Comparison of ENCODE assay signal across 11 cellular contexts in the genomic region with DNA sequence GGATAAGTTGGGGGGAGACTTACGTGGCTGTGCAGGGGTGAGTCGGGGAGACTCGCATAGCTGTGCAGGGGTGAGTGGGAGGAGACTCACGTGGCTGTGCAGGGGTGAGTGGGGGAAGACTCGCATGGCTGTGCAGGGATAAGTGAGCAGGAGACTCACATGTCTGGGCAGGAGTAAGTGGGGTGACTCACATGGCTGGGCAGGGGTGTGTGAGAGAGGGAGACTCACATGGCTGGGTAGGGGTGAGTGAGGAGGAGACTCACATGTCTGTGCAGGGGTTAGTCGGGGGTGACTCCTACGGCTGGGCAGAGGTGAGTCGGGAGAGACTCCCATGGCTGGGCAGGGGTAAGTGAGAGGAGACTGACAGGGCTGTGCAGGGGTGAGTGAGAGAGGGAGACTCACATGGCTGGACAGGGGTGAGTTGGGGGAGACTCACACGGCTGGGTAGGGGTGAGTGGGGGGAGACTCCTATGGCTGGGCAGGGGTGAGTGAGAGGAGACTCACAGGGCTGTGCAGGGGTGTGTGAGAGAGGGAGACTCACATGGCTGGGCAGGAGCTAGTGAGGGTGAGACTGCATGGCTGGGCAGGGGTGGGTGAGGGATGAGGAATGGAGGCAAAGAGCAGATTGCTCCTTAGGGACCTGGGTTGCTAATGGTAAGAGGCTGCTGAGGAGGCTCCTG. TPM values are rescaled to one million over a fixed set of nuclear protein-coding genes. Genes with fewer than 3 reads are reported as not detected.
DNase-seq lines count a peak whose midpoint lies in the region; ATAC-seq and TF ChIP-seq lines count a peak whose summit lies in the region.
"Had no signal": no experiment of that assay in that cellular context is flagged by ENCODE, and none has a peak within 500 bp of the region (broad histone marks: within the 10 kb centered on the region; RNA-seq: fewer than 3 reads in every experiment).

No MANE protein-coding gene starts in this region.

- POLR2A ChIA-PET in activated CD4-positive, alpha-beta T cell treated with anti-CD3 and anti-CD28 coated beads for 36 hours (lab: Charles Lee) = interaction anchor here (0.6 kb wide), 2 partner anchors 25 to 617 kb away, joined by 3 to 4 read pairs; no protein-coding TSS in a partner anchor

- no peak overlapping the region for H3K4me3 Mint-ChIP-seq in activated CD4-positive, alpha-beta T cell treated with anti-CD3 and anti-CD28 coated beads for 36 hours
- H3K4me3 Mint-ChIP-seq in osteocyte (ENCODE audit: unreplicated experiment) (no peak overlapping the region), mesothelial cell of epicardium (no peak overlapping the region)

- DNase-seq in activated CD4-positive, alpha-beta T cell treated with anti-CD3 and anti-CD28 coated beads for 36 hours = peak; percentile 53
- DNase-seq in activated CD4-positive, alpha-beta T cell treated with anti-CD3 and anti-CD28 coated beads, Interleukin-2, amount 50 U/mL, for 1 hour = no peak
- DNase-seq in NB4 (ENCODE audit: low read depth) (peak; percentile 62), osteocyte (ENCODE audit: extremely low spot score, unreplicated experiment) (peak; percentile 75), mesothelial cell of epicardium (ENCODE audit: low spot score in 2 of 2, unreplicated experiment in 2 of 2) (no peak), superior temporal gyrus (ENCODE audit: extremely low spot score) (no peak)
- DNase-seq: activated CD4-positive, alpha-beta T cell treated with anti-CD3 and anti-CD28 coated beads, Interleukin-2, amount 50 U/mL, for 48 hours; aorta had no signal

- no peaks in the 10 kb centered on the region for H3K36me3 Mint-ChIP-seq in activated CD4-positive, alpha-beta T cell treated with anti-CD3 and anti-CD28 coated beads for 36 hours (ENCODE audit: low read depth)
- H3K36me3 Mint-ChIP-seq in osteocyte (ENCODE audit: unreplicated experiment) (no peaks in the 10 kb centered on the region), mesothelial cell of epicardium (no peaks in the 10 kb centered on the region)

- CTCF ChIA-PET in activated CD4-positive, alpha-beta T cell treated with anti-CD3 and anti-CD28 coated beads for 36 hours (lab: Charles Lee) = interaction anchor here (4.2 kb wide), 1 partner anchor 96 kb away, joined by 51 read pairs; no protein-coding TSS in a partner anchor

- no peak overlapping the region for H3K4me3 ChIP-seq in NB4 (ENCODE audit: low read depth, low read length)
- H3K4me3 ChIP-seq: thoracic aorta had no signal

- peak overlapping the region; percentile 27 for H3K27ac ChIP-seq in angular gyrus (ENCODE audit: low read depth, low read length)
- H3K27ac ChIP-seq: thoracic aorta had no signal

- TF ChIP-seq CTCF in NB4 (IDR thresholded peaks at IDR 0.05; ENCODE audit: low read depth, low read length) = no peak
- no peak for TF ChIP-seq CTCF in osteocyte (IDR thresholded peaks at IDR 0.05)
- TF ChIP-seq CTCF in mesothelial cell of epicardium (IDR thresholded peaks at IDR 0.05; ENCODE audit: unreplicated experiment) = no peak

- intact Hi-C loops in activated CD4-positive, alpha-beta T cell treated with anti-CD3 and anti-CD28 coated beads for 36 hours (cut with DNase I, micrococcal nuclease) = loop anchor here in 1 of 2 experiments (2.0 kb wide), 1 partner anchor 74 kb away; no protein-coding TSS in a partner anchor

- peaks cover 31% of the 10 kb centered on the region for H3K4me1 Mint-ChIP-seq in activated CD4-positive, alpha-beta T cell treated with anti-CD3 and anti-CD28 coated beads for 36 hours
- peaks cover 4% of the 10 kb centered on the region for H3K4me1 Mint-ChIP-seq in osteocyte (ENCODE audit: unreplicated experiment)
- H3K4me1 Mint-ChIP-seq in mesothelial cell of epicardium = peaks cover 6% of the 10 kb centered on the region

- no peaks in the 10 kb centered on the region for H3K9me3 Mint-ChIP-seq in activated CD4-positive, alpha-beta T cell treated with anti-CD3 and anti-CD28 coated beads for 36 hours (ENCODE audit: low read depth)
- H3K9me3 Mint-ChIP-seq in osteocyte (ENCODE audit: unreplicated experiment) (no peaks in the 10 kb centered on the region), mesothelial cell of epicardium (no peaks in the 10 kb centered on the region)

- peak; percentile 33 for ATAC-seq in activated CD4-positive, alpha-beta T cell treated with anti-CD3 and anti-CD28 coated beads for 36 hours
- no peak for ATAC-seq in HG02840 (IDR thresholded peaks at IDR 0.05; ENCODE audit: low FRiP score, unreplicated experiment)

- TF ChIP-seq POLR2A in NB4 (IDR thresholded peaks at IDR 0.05; ENCODE audit: extremely low read depth, insufficient read length) = no peak

- no peaks in the 10 kb centered on the region for H3K27me3 Mint-ChIP-seq in activated CD4-positive, alpha-beta T cell treated with anti-CD3 and anti-CD28 coated beads for 36 hours
- H3K27me3 Mint-ChIP-seq in osteocyte (ENCODE audit: unreplicated experiment) (peaks cover 23% of the 10 kb centered on the region), mesothelial cell of epicardium (ENCODE audit: low read depth) (no peaks in the 10 kb centered on the region)

- peak overlapping the region; percentile 39 for H3K27ac Mint-ChIP-seq in activated CD4-positive, alpha-beta T cell treated with anti-CD3 and anti-CD28 coated beads for 36 hours
- H3K27ac Mint-ChIP-seq in osteocyte (ENCODE audit: unreplicated experiment) (no peak overlapping the region), mesothelial cell of epicardium (no peak overlapping the region)

RNA-seq across cellular contexts. Expression of gene ABCG1, which starts 56.0 kb away (rescaled TPM):
- 10 to 100 TPM; 11.6 to 16.3 TPM for total RNA-seq in activated CD4-positive, alpha-beta T cell treated with anti-CD3 and anti-CD28 coated beads for 36 hours
- total RNA-seq in osteocyte = 16.5 TPM in 2 replicates
- 4.2 to 4.4 TPM (median 4.3 TPM) in 3 replicates for total RNA-seq in mesothelial cell of epicardium

Comparison
In these comparisons a context has a peak if more than half of its experiments do, and no peak if none do; other contexts are left out.
1. DNase-seq: peak in activated CD4-positive, alpha-beta T cell treated with anti-CD3 and anti-CD28 coated beads for 36 hours (single experiment), NB4 (single experiment) and osteocyte (single experiment); none in activated CD4-positive, alpha-beta T cell treated with anti-CD3 and anti-CD28 coated beads, Interleukin-2, amount 50 U/mL, for 1 hour (single experiment), mesothelial cell of epicardium (0 of 2) and superior temporal gyrus (single experiment).